ENCODE assay signal across 9 cellular contexts in genomic region chr1:118247593-118247992, GRCh38.
DNase-seq lines count a peak whose midpoint lies in the region; ATAC-seq and TF ChIP-seq lines count a peak whose summit lies in the region.
"Had no signal": no experiment of that assay in that cellular context is flagged by ENCODE, and none has a peak within 500 bp of the region (broad histone marks: within the 10 kb centered on the region; RNA-seq: fewer than 3 reads in every experiment).

No MANE protein-coding gene starts in this region.

- H3K9me3 Mint-ChIP-seq in nephron, result no peaks in the 10 kb centered on the region

- no peak overlapping the region for H3K9ac ChIP-seq in adipocyte (ENCODE audit: low read length)

- ATAC-seq in sciatic nerve, result no peak
- ATAC-seq in GM21717 (IDR thresholded peaks at IDR 0.05; ENCODE audit: unreplicated experiment), result no peak
- ATAC-seq in HG03196 (IDR thresholded peaks at IDR 0.05; ENCODE audit: unreplicated experiment), result no peak

- H3K9me3 ChIP-seq in adipocyte (ENCODE audit: control insufficient read depth, low read length), result no peaks in the 10 kb centered on the region
- H3K9me3 ChIP-seq: sigmoid colon had no signal

- H3K4me3 Mint-ChIP-seq in nephron, result no peak overlapping the region

- H3K36me3 Mint-ChIP-seq in nephron (ENCODE audit: low read depth), result no peaks in the 10 kb centered on the region

- H3K4me1 Mint-ChIP-seq in nephron, result peaks cover 63% of the 10 kb centered on the region

- H3K4me3 ChIP-seq in adipocyte (ENCODE audit: low read length), result no peak overlapping the region
- H3K4me3 ChIP-seq: sigmoid colon had no signal

- TF ChIP-seq CTCF in GM10266 (IDR thresholded peaks at IDR 0.05; ENCODE audit: control insufficient read depth, insufficient read depth, low read depth, missing control alignments) (peak; percentile 48), nephron (IDR thresholded peaks at IDR 0.05; ENCODE audit: unreplicated experiment in 3 of 3) (peak; percentile 18 to 37 (median 37))

- no peaks in the 10 kb centered on the region for H3K27me3 ChIP-seq in adipocyte (replicated peaks; ENCODE audit: control insufficient read depth, insufficient read depth, low read length)
- H3K27me3 ChIP-seq: sigmoid colon had no signal

- intact Hi-C loops in sciatic nerve (cut with DNase I), result no loop called here

- no peaks in the 10 kb centered on the region for H3K27me3 Mint-ChIP-seq in nephron (ENCODE audit: low read depth)

- H3K36me3 ChIP-seq in adipocyte (ENCODE audit: control insufficient read depth, insufficient read depth, low read length, severe bottlenecking), result no peaks in the 10 kb centered on the region
- H3K36me3 ChIP-seq: sigmoid colon had no signal

- peaks cover under 1% of the 10 kb centered on the region for H3K4me1 ChIP-seq in adipocyte (ENCODE audit: control insufficient read depth, insufficient read depth, low read length)
- H3K4me1 ChIP-seq: sigmoid colon had no signal

- no peak overlapping the region for H3K27ac Mint-ChIP-seq in nephron

- DNase-seq in GM10266 (ENCODE audit: extremely low spot score), result peak; percentile 17
- peak; percentile 34 for DNase-seq in M059J (ENCODE audit: low read depth)
- peak; percentile 15 for DNase-seq in adipocyte (ENCODE audit: low read depth)
- no peak for DNase-seq in sciatic nerve (ENCODE audit: low spot score)
- no peak for DNase-seq in cerebellum (ENCODE audit: low spot score)
- DNase-seq: sigmoid colon had no signal

Comparison
In these comparisons a context has a peak if more than half of its experiments do, and no peak if none do; other contexts are left out.
1. DNase-seq: peak in GM10266 (single experiment), M059J (single experiment) and adipocyte (single experiment); none in sciatic nerve (single experiment) and cerebellum (single experiment).